Comparison of ENCODE assay signal across 8 cellular contexts in genomic region chr5:170293273-170293672, GRCh38. TPM values are rescaled to one million over a fixed set of nuclear protein-coding genes. Genes with fewer than 3 reads are reported as not detected.
A peak's percentile ranks its signal among the peaks of the same experiment; 100 is the strongest.
DNase-seq lines count a peak whose midpoint lies in the region; ATAC-seq and TF ChIP-seq lines count a peak whose summit lies in the region.

No MANE protein-coding gene starts in this region.

- H3K4me1 ChIP-seq in left lung (peaks cover 7 to 80% of the 10 kb centered on the region in 2 donors), HAP-1 (no peaks in the 10 kb centered on the region)

- H3K36me3 Mint-ChIP-seq in activated naive CD4-positive, alpha-beta T cell treated with anti-CD3 and anti-CD28 coated beads, Interleukin-2, amount 50 U/mL, for 24 hours: peaks cover 36% of the 10 kb centered on the region
- H3K36me3 Mint-ChIP-seq in T-helper 1 cell treated with Interleukin-12 subunit alpha and Interleukin-12 subunit beta and Interleukin-4 antibody, amounts not matched to agents 30 μg/mL and 1 μg/mL, for 36 hours (ENCODE audit: low read depth): peaks cover 94% of the 10 kb centered on the region

- peak overlapping the region in 1 of 2 donors; percentile 96 for H3K27ac ChIP-seq in left lung

- no peak for DNase-seq in activated naive CD4-positive, alpha-beta T cell (lab: John Stamatoyannopoulos, UW)
- DNase-seq in left lung: peak; percentile 82 to 88
- no peak for DNase-seq in RPMI8226
- DNase-seq in cerebellar cortex (ENCODE audit: low spot score): no peak
- DNase-seq in HAP-1 (ENCODE audit: low spot score in 2 of 2): no peak

- H3K36me3 ChIP-seq in left lung (peaks cover 0 to 57% of the 10 kb centered on the region in 2 donors), HAP-1 (replicated peaks) (no peaks in the 10 kb centered on the region)

- no peak for TF ChIP-seq CTCF in left lung (IDR thresholded peaks at IDR 0.05)

- H3K27me3 ChIP-seq in left lung (no peaks in the 10 kb centered on the region), HAP-1 (ENCODE audit: low read depth) (peaks cover 2% of the 10 kb centered on the region)

- H3K4me1 Mint-ChIP-seq in activated naive CD4-positive, alpha-beta T cell treated with anti-CD3 and anti-CD28 coated beads, Interleukin-2, amount 50 U/mL, for 24 hours: peaks cover 72% of the 10 kb centered on the region
- H3K4me1 Mint-ChIP-seq in T-helper 1 cell treated with Interleukin-12 subunit alpha and Interleukin-12 subunit beta and Interleukin-4 antibody, amounts not matched to agents 30 μg/mL and 1 μg/mL, for 36 hours (ENCODE audit: low read depth): peaks cover 73% of the 10 kb centered on the region

- H3K27ac Mint-ChIP-seq in activated naive CD4-positive, alpha-beta T cell treated with anti-CD3 and anti-CD28 coated beads, Interleukin-2, amount 50 U/mL, for 24 hours: peak overlapping the region; percentile 99
- peak overlapping the region; percentile 87 for H3K27ac Mint-ChIP-seq in T-helper 1 cell treated with Interleukin-12 subunit alpha and Interleukin-12 subunit beta and Interleukin-4 antibody, amounts not matched to agents 30 μg/mL and 1 μg/mL, for 36 hours

- ATAC-seq in HG02970 (IDR thresholded peaks at IDR 0.05; ENCODE audit: low FRiP score, unreplicated experiment) (peak; percentile 68), left lung (peak; percentile 63)

- intact Hi-C loops in left lung (cut with DNase I): no loop called here

- H3K4me3 ChIP-seq in left lung (peak overlapping the region in 1 of 2 donors; percentile 62), HAP-1 (no peak overlapping the region)

- peak overlapping the region; percentile 100 for H3K4me3 Mint-ChIP-seq in activated naive CD4-positive, alpha-beta T cell treated with anti-CD3 and anti-CD28 coated beads, Interleukin-2, amount 50 U/mL, for 24 hours
- H3K4me3 Mint-ChIP-seq in T-helper 1 cell treated with Interleukin-12 subunit alpha and Interleukin-12 subunit beta and Interleukin-4 antibody, amounts not matched to agents 30 μg/mL and 1 μg/mL, for 36 hours: peak overlapping the region; percentile 99

- no peaks in the 10 kb centered on the region for H3K27me3 Mint-ChIP-seq in activated naive CD4-positive, alpha-beta T cell treated with anti-CD3 and anti-CD28 coated beads, Interleukin-2, amount 50 U/mL, for 24 hours
- no peaks in the 10 kb centered on the region for H3K27me3 Mint-ChIP-seq in T-helper 1 cell treated with Interleukin-12 subunit alpha and Interleukin-12 subunit beta and Interleukin-4 antibody, amounts not matched to agents 30 μg/mL and 1 μg/mL, for 36 hours (ENCODE audit: low read depth)

- H3K9me3 ChIP-seq in left lung (no peaks in the 10 kb centered on the region), HAP-1 (no peaks in the 10 kb centered on the region; the same call in 1 of the 2 replicates)

- H3K9me3 Mint-ChIP-seq in activated naive CD4-positive, alpha-beta T cell treated with anti-CD3 and anti-CD28 coated beads, Interleukin-2, amount 50 U/mL, for 24 hours: no peaks in the 10 kb centered on the region
- no peaks in the 10 kb centered on the region for H3K9me3 Mint-ChIP-seq in T-helper 1 cell treated with Interleukin-12 subunit alpha and Interleukin-12 subunit beta and Interleukin-4 antibody, amounts not matched to agents 30 μg/mL and 1 μg/mL, for 36 hours

- in situ Hi-C loops in HAP-1 (cut with MboI; ENCODE audit: low sequenced_read_pairs): no loop called here

RNA-seq across cellular contexts. Expression of gene LCP2, which starts 4.3 kb away (rescaled TPM):
- 100 to 1,000 TPM in 1 of 2 donors, 10 to 100 TPM in 1; 37.3 to 110 TPM for total RNA-seq in left lung

Comparison
In these comparisons a context has a peak if more than half of its experiments do, and no peak if none do; other contexts are left out.
1. DNase-seq: peak in left lung (2 of 2); none in activated naive CD4-positive, alpha-beta T cell (0 of 4), RPMI8226 (single experiment), cerebellar cortex (single experiment) and HAP-1 (0 of 2).